Comparison of ENCODE assay signal across 29 cellular contexts in the genomic region with DNA sequence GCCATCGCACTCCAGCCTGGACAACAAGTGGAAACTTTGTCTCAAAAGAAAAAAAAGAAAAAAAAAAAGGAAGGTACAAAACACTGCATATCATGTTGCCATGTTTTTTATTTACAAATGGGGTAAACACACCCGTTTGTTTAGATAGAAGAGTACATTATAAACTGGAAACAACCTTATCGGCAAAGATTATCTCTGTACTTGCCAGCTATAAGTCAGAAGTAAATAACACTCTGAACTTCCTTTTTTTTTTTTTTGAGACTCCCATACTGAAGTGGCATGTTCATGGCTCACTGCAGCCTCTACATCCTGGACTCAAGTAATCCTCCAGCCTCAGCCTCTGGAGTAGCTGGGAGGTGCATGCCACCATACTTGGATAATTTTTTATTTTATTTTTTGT. TPM values are rescaled to one million over a fixed set of nuclear protein-coding genes. Genes with fewer than 3 reads are reported as not detected.
DNase-seq lines count a peak whose midpoint lies in the region; ATAC-seq, FAIRE-seq and TF ChIP-seq lines count a peak whose summit lies in the region.
"Had no signal": no experiment of that assay in that cellular context is flagged by ENCODE, and none has a peak within 500 bp of the region (broad histone marks: within the 10 kb centered on the region; RNA-seq: fewer than 3 reads in every experiment).

No MANE protein-coding gene starts in this region.

- H3K9ac ChIP-seq in OCI-LY1 (ENCODE audit: low read length) (no peak overlapping the region), GM12878 (ENCODE audit: control insufficient read depth, insufficient read depth, low read length) (no peak overlapping the region)

- H3K36me3 ChIP-seq in HEK293 (ENCODE audit: control insufficient read depth in 2 of 2, insufficient read depth in 1 of 2, low read length in 2 of 2) (peaks cover 0 to 5% of the 10 kb centered on the region in 2 experiments; a peak in 2 of 3 replicates), OCI-LY1 (ENCODE audit: insufficient read depth, low read length) (peaks cover 8% of the 10 kb centered on the region), GM12878 (ENCODE audit: control insufficient read depth in 2 of 2, insufficient read depth in 2 of 2, low read length in 1 of 2) (peaks cover 2 to 6% of the 10 kb centered on the region in 2 experiments), right atrium auricular region (peaks cover 3% of the 10 kb centered on the region)

- peak; percentile 9 to 22 for DNase-seq in AML-193 (lab: John Stamatoyannopoulos, UW)
- no peak for DNase-seq in GM12878 (ENCODE audit: low read depth, low spot score)
- no peak for DNase-seq in right atrium auricular region (ENCODE audit: low spot score)
- no peak for DNase-seq in posterior vena cava (ENCODE audit: low spot score)
- no peak for DNase-seq in nephron progenitor cell
- DNase-seq: activated CD8-positive, alpha-beta memory T cell treated with anti-CD3 and anti-CD28 coated beads, Interleukin-2, amount 50 U/mL, for 48 hours; cerebellar nuclear complex; DMS 273 treated with DMSO at 0.1 percent for 48 hours; effector CD8-positive, alpha-beta T cell; erythroblast; foreskin fibroblast; left lung; NCI-H187; NCI-H69; SIG-M5; stimulated activated CD4-positive, alpha-beta T cell treated with anti-CD3 and anti-CD28 coated beads, Interleukin-1b, Interleukin-23, amount 100 ng/mL, for 48 hours; T-helper 1 cell; WERI-Rb-1 had no signal

- H3K9me3 Mint-ChIP-seq in nephron progenitor cell: no peaks in the 10 kb centered on the region
- H3K9me3 Mint-ChIP-seq: mesothelial cell of epicardium had no signal

- no peak overlapping the region for H3K4me2 ChIP-seq in OCI-LY1 (ENCODE audit: low read length)
- H3K4me2 ChIP-seq in GM12878 (ENCODE audit: control insufficient read depth, insufficient read depth): no peak overlapping the region; the same call in 1 of the 2 replicates
- H3K4me2 ChIP-seq: A549 had no signal

- H3K27ac ChIP-seq in HEK293 (ENCODE audit: extremely low read depth, low read depth, low read length) (no peak overlapping the region), OCI-LY1 (ENCODE audit: low read depth, low read length, poor library complexity, severe bottlenecking) (peak overlapping the region; percentile 7), GM12878 (ENCODE audit: control insufficient read depth, insufficient read depth) (peak overlapping the region; percentile 99), right atrium auricular region (no peak overlapping the region)
- H3K27ac ChIP-seq: A549, suprapubic skin, WERI-Rb-1 had no signal

- peaks cover 4% of the 10 kb centered on the region for H3K4me1 ChIP-seq in HEK293 (ENCODE audit: control insufficient read depth, insufficient read depth, low read length)
- H3K4me1 ChIP-seq in OCI-LY1 (ENCODE audit: insufficient read depth, low read length, severe bottlenecking): peaks cover 51% of the 10 kb centered on the region
- peaks cover 64% of the 10 kb centered on the region for H3K4me1 ChIP-seq in GM12878 (ENCODE audit: control insufficient read depth, insufficient read depth, low read length)
- H3K4me1 ChIP-seq in right atrium auricular region: peaks cover 0 to 38% of the 10 kb centered on the region in 2 donors

- no peaks in the 10 kb centered on the region for H3K27me3 ChIP-seq in OCI-LY1 (ENCODE audit: insufficient read depth, low read length)
- no peaks in the 10 kb centered on the region for H3K27me3 ChIP-seq in GM12878 (replicated peaks in 1 of 2; ENCODE audit: control insufficient read depth in 2 of 2, insufficient read depth in 2 of 2, low read length in 1 of 2)
- H3K27me3 ChIP-seq in right atrium auricular region: no peaks in the 10 kb centered on the region
- H3K27me3 ChIP-seq: left lung, suprapubic skin had no signal

- POLR2A ChIA-PET in HEK293 (lab: Yijun Ruan, JAX): no interaction called here
- POLR2A ChIA-PET in GM12878 (lab: Charles Lee): interaction anchor here (0.7 to 7.7 kb wide), 7 partner anchors 9 to 206 kb away, joined by 3 to 107 read pairs (median 6); partner anchors contain the start of gene USP48

- H3K79me2 ChIP-seq in OCI-LY1 (ENCODE audit: insufficient read depth, low read length) (peaks cover 77% of the 10 kb centered on the region), GM12878 (ENCODE audit: control insufficient read depth, insufficient read depth, low read length) (peaks cover 93% of the 10 kb centered on the region)

- no peak overlapping the region for H3K27ac Mint-ChIP-seq in nephron progenitor cell
- H3K27ac Mint-ChIP-seq: mesothelial cell of epicardium had no signal

- no peaks in the 10 kb centered on the region for H3F3A ChIP-seq in OCI-LY1 (ENCODE audit: insufficient read depth, low read length)

- H3K27me3 Mint-ChIP-seq in nephron progenitor cell (ENCODE audit: low read depth, poor library complexity): no peaks in the 10 kb centered on the region

- SMC1A ChIA-PET in GM12878 (lab: Charles Lee; ENCODE audit: uncharacterized antibody, unreplicated experiment): interaction anchor here (0.8 to 9.1 kb wide), 14 partner anchors 9 to 263 kb away, joined by 3 to 121 read pairs (median 4); partner anchors contain the start of gene USP48

- CTCF ChIA-PET in HEK293 (lab: Yijun Ruan, JAX) (interaction anchor here (1.2 kb wide), 1 partner anchor 21 kb away, joined by 5 read pairs; no protein-coding TSS in a partner anchor), GM12878 (lab: Yijun Ruan, JAX) (interaction anchor here (1.7 to 6.2 kb wide), 4 partner anchors 13 to 121 kb away, joined by 6 to 50 read pairs (median 18); partner anchors contain the start of gene USP48)

- no peak for TF ChIP-seq EP300 in GM12878 (IDR thresholded peaks at IDR 0.05; ENCODE audit: borderline replicate concordance in 1 of 2, control insufficient read depth in 1 of 2, low read depth in 2 of 2, low read length in 2 of 2)

- H2AFZ ChIP-seq in OCI-LY1 (ENCODE audit: low read length) (no peak overlapping the region), GM12878 (ENCODE audit: control insufficient read depth, low read depth, low read length) (no peak overlapping the region)

- no peaks in the 10 kb centered on the region for H4K20me1 ChIP-seq in OCI-LY1 (ENCODE audit: insufficient read depth, low read length)
- H4K20me1 ChIP-seq in GM12878 (ENCODE audit: control insufficient read depth, insufficient read depth): no peaks in the 10 kb centered on the region

- TF ChIP-seq CTCF in HEK293 (tag by site-specific recombination; IDR thresholded peaks at IDR 0.05): no peak
- no peak for TF ChIP-seq CTCF in OCI-LY1 (IDR thresholded peaks at IDR 0.05; ENCODE audit: low read length)
- no peak for TF ChIP-seq CTCF in GM12878 (IDR thresholded peaks at IDR 0.05 in 2 of 3, conservative IDR thresholded peaks at IDR 0.05 in 1 of 3; ENCODE audit: control insufficient read depth in 2 of 3, extremely low read depth in 1 of 3, insufficient read depth in 1 of 3, low read depth in 3 of 3, low read length in 3 of 3)
- TF ChIP-seq CTCF in right atrium auricular region (IDR thresholded peaks at IDR 0.05): no peak
- no peak for TF ChIP-seq CTCF in nephron progenitor cell (IDR thresholded peaks at IDR 0.05)

- no peak overlapping the region for H3K4me3 ChIP-seq in HEK293 (ENCODE audit: low read depth, low read length)
- no peak overlapping the region for H3K4me3 ChIP-seq in OCI-LY1 (ENCODE audit: low read depth, low read length, poor library complexity, severe bottlenecking)
- H3K4me3 ChIP-seq in GM12878: 0 out of 2 replicates have a peak overlapping the region, but pooled peaks have one; percentile 6
- no peak overlapping the region for H3K4me3 ChIP-seq in right atrium auricular region
- H3K4me3 ChIP-seq: A549, left lung, suprapubic skin had no signal

- H3K36me3 Mint-ChIP-seq in nephron progenitor cell (ENCODE audit: low read depth): peaks cover 8% of the 10 kb centered on the region
- H3K36me3 Mint-ChIP-seq: mesothelial cell of epicardium had no signal

- in situ Hi-C loops in GM12878 (cut with MboI): no loop called here

- 38% methylated on average over 3 of the region's 3 CpGs for WGBS in GM12878 (ENCODE audit: insufficient coverage, insufficient replicate concordance, low lambda C conversion rate, missing lambda C conversion rate)

- peaks cover 23% of the 10 kb centered on the region for H3K4me1 Mint-ChIP-seq in nephron progenitor cell

- no peak for FAIRE-seq in GM12878 (lab: Jason Lieb, UNC)
- FAIRE-seq: A549, G401.6, urothelium cell line had no signal

- intact Hi-C loops in GM12878 (cut with micrococcal nuclease; ENCODE audit: unreplicated experiment) (loop anchor here (5.0 kb wide), 1 partner anchor 266 kb away; no protein-coding TSS in a partner anchor), posterior vena cava (cut with DNase I) (no loop called here)

- TF ChIP-seq RAD21 in GM12878 (IDR thresholded peaks at IDR 0.05; ENCODE audit: insufficient read depth, low read depth, low read length): no peak

- BruUV-seq in GM12878 (replicated peaks; lab: Mats Ljungman, UMichigan): no TSS peak

- RAD21 ChIA-PET in GM12878 (lab: Charles Lee; ENCODE audit: unreplicated experiment): interaction anchor here (0.8 to 5.4 kb wide), 11 partner anchors 8 to 264 kb away, joined by 3 to 100 read pairs (median 5); partner anchors contain the start of gene USP48

- H3K9me3 ChIP-seq in HEK293 (ENCODE audit: control insufficient read depth, insufficient read depth, low read depth, low read length) (no peaks in the 10 kb centered on the region), OCI-LY1 (ENCODE audit: low read length) (no peaks in the 10 kb centered on the region), GM12878 (replicated peaks; ENCODE audit: control insufficient read depth, insufficient read depth, low read length) (no peaks in the 10 kb centered on the region; the same call in 1 of the 3 replicates), right atrium auricular region (no peaks in the 10 kb centered on the region)
- H3K9me3 ChIP-seq: A549, left lung, suprapubic skin had no signal

- TF ChIP-seq POLR2A in GM12878 (IDR thresholded peaks at IDR 0.05; ENCODE audit: low read depth, low read length): no peak

- no peak overlapping the region for H3K4me3 Mint-ChIP-seq in nephron progenitor cell
- H3K4me3 Mint-ChIP-seq: mesothelial cell of epicardium had no signal

- no peaks in the 10 kb centered on the region for H3K9me2 ChIP-seq in OCI-LY1 (ENCODE audit: low read depth, low read length)

- ATAC-seq in GM12878 (peak; percentile 9; the same call in 2 of the 3 replicates), HG03565 (IDR thresholded peaks at IDR 0.05; ENCODE audit: unreplicated experiment) (no peak)
- ATAC-seq: A549, left lung had no signal

RNA-seq across cellular contexts. Expression of gene USP48, which starts 21.9 kb away (rescaled TPM):
- 676 and 708 TPM in 2 replicates for total RNA-seq in GM12878 (2013; cell fraction: nucleolus; rRNA removed)
- 59.0 and 70.8 TPM in 2 replicates for total RNA-seq in GM12878 (2014; rRNA removed)
- total RNA-seq in GM12878 (2014; rRNA removed; fragmentation: Illumina TruSeq; extraction: Trizol): 69.9 and 80.4 TPM in 2 replicates
- 96.6 and 99.3 TPM in 2 replicates for total RNA-seq in GM12878 (2021)
- polyA plus RNA-seq in GM12878 (2011; ENCODE audit: low read depth): 58.8 TPM
- 104 and 161 TPM in 2 replicates for polyA plus RNA-seq in GM12878 (2011; rRNA removed)
- 28.8 and 36.5 TPM in 2 replicates for polyA plus RNA-seq in GM12878 (2011; cell fraction: cytosol; rRNA removed)
- 106 and 121 TPM in 2 replicates for polyA plus RNA-seq in GM12878 (2011; cell fraction: nucleus; rRNA removed)
- polyA plus RNA-seq in GM12878 (2012): 83.2 and 96.2 TPM in 2 replicates
- 81.1 and 116 TPM in 2 replicates for polyA plus RNA-seq in GM12878 (2014; fragmentation: Illumina TruSeq; extraction: Trizol)
- 10 to 100 TPM; 21.2 to 39.0 TPM for polyA plus RNA-seq in GM12878 (2014; fragmentation: Nextera tagmentation; extraction: Ambion mirVana)
- 53.9 and 68.2 TPM in 2 replicates for polyA plus RNA-seq in GM12878 (2014; rRNA removed)
- 100 to 1,000 TPM in 1 of 2 experiments, 10 to 100 TPM in 1; 95.2 to 115 TPM for polyA plus RNA-seq in GM12878 (2016; fragmentation: Nextera tagmentation; extraction: Ambion mirVana)
- 75.9 and 98.8 TPM in 2 replicates for polyA minus RNA-seq in GM12878 (2011; rRNA and poly(A)+ RNA removed)
- 30.8 and 37.0 TPM in 2 replicates for polyA minus RNA-seq in GM12878 (2011; cell fraction: cytosol; rRNA and poly(A)+ RNA removed)
- 81.0 and 94.2 TPM in 2 replicates for polyA minus RNA-seq in GM12878 (2011; cell fraction: nucleus; rRNA and poly(A)+ RNA removed)
- 10 to 100 TPM; 24.1 to 31.0 TPM for total RNA-seq in right atrium auricular region
- 10 to 100 TPM; 51.4 to 56.8 TPM for total RNA-seq in posterior vena cava

RNA-seq across cellular contexts. Expression of gene LDLRAD2, which starts 51.0 kb away (rescaled TPM):
- total RNA-seq in GM12878 (2013; cell fraction: nucleolus; rRNA removed): not detected in 2 replicates
- total RNA-seq in GM12878 (2014; rRNA removed) (0.23 TPM in 1 of 2 replicates, not detected in the other), GM12878 (2014; rRNA removed; fragmentation: Illumina TruSeq; extraction: Trizol) (not detected in 2 replicates), GM12878 (2021) (0.08 TPM in 1 of 2 replicates, not detected in the other), right atrium auricular region (not detected), posterior vena cava (under 1 TPM; 0.24 to 0.28 TPM)
- not detected for polyA plus RNA-seq in GM12878 (2011; ENCODE audit: low read depth)
- polyA plus RNA-seq in GM12878 (2011; rRNA removed) (not detected in 2 replicates), GM12878 (2014; fragmentation: Illumina TruSeq; extraction: Trizol) (not detected in 2 replicates), GM12878 (2014; fragmentation: Nextera tagmentation; extraction: Ambion mirVana) (under 1 TPM in 1 of 2 experiments, not detected in 1; 0.11 TPM), GM12878 (2014; rRNA removed) (0.04 TPM in 1 of 2 replicates, not detected in the other), GM12878 (2016; fragmentation: Nextera tagmentation; extraction: Ambion mirVana) (not detected)
- 0.01 TPM in 1 of 2 replicates, not detected in the other for polyA plus RNA-seq in GM12878 (2011; cell fraction: cytosol; rRNA removed)
- polyA plus RNA-seq in GM12878 (2011; cell fraction: nucleus; rRNA removed): 0.04 and 0.06 TPM in 2 replicates
- polyA plus RNA-seq in GM12878 (2012): 0.13 and 0.28 TPM in 2 replicates
- polyA minus RNA-seq in GM12878 (2011; rRNA and poly(A)+ RNA removed): not detected in 2 replicates
- not detected in 2 replicates for polyA minus RNA-seq in GM12878 (2011; cell fraction: cytosol; rRNA and poly(A)+ RNA removed)
- not detected in 2 replicates for polyA minus RNA-seq in GM12878 (2011; cell fraction: nucleus; rRNA and poly(A)+ RNA removed)
- total RNA-seq: M059J had no signal
- polyA plus RNA-seq: BJ, neural cell had no signal

Comparison
In these comparisons a context has a peak if more than half of its experiments do, and no peak if none do; other contexts are left out.
1. DNase-seq: peak in AML-193 (2 of 2); none in GM12878 (single experiment), right atrium auricular region (single experiment), posterior vena cava (single experiment) and nephron progenitor cell (single experiment).
2. H3K27ac ChIP-seq: peak in OCI-LY1 (single experiment) and GM12878 (single experiment); none in HEK293 (single experiment) and right atrium auricular region (0 of 2).